ENCODE assay signal across 21 cellular contexts in the genomic region with DNA sequence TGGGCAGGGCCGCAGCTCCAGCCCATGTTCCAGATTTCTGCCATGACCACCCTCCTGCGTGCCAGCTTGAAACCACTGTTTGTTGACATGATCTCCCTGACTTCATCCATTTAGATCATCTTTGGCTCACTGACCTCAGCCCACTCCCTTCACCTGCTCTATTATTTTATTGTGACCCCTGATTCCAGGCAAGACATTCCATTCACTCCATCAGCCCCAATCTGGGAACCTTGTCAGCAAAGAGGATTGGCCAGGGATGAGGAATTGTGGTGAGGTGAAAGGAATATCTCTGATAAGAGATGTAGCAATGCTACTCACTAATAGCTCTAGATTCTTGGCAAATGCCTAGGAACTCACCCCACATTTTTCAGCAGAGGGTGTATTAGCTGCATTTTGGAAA.
"Had no signal": no experiment of that assay in that cellular context is flagged by ENCODE, and none has a peak within 500 bp of the region (broad histone marks: within the 10 kb centered on the region; RNA-seq: fewer than 3 reads in every experiment).

No MANE protein-coding gene starts in this region.

- H2AFZ ChIP-seq: parathyroid adenoma had no signal

- DNase-seq: activated B cell treated with CpG ODN at 0.5 μM for 24 hours; activated CD4-positive, alpha-beta T cell treated with anti-CD3 and anti-CD28 coated beads for 48 hours; activated CD8-positive, alpha-beta memory T cell treated with anti-CD3 and anti-CD28 coated beads, Interleukin-2, amount 50 U/mL, for 4 hours; activated CD8-positive, alpha-beta T cell treated with anti-CD3 and anti-CD28 coated beads, Interleukin-2, amount 10 ng/mL, durations not matched to agents 7 days and 5 days; activated gamma-delta T cell; activated T-cell treated with anti-CD3 and anti-CD28 coated beads, Interleukin-2, amount 50 U/mL, for 48 hours; amniotic stem cell; cerebellar nuclear complex; effector memory CD8-positive, alpha-beta T cell; head of caudate nucleus; immature natural killer cell; left colon; lower lobe of right lung; stimulated activated CD4-positive, alpha-beta T cell treated with anti-CD3 and anti-CD28 coated beads, Interleukin-2, amount 100 ng/mL, for 48 hours; stimulated activated naive B cell treated with anti-CD40 and anti-IgM and Interleukin-4, amounts not matched to agents 10 μg/mL and 1 μg/mL and 100 μg/mL, for 72 hours; thyroid gland had no signal

- H3K27me3 ChIP-seq: thyroid gland had no signal

- H3K9me3 Mint-ChIP-seq: activated B cell treated with CpG ODN at 0.5 μM for 24 hours; activated naive CD4-positive, alpha-beta T cell treated with anti-CD3 and anti-CD28 coated beads, Interleukin-2, amount 50 U/mL, for 72 hours; effector memory CD8-positive, alpha-beta T cell; immature natural killer cell; stimulated activated naive B cell treated with anti-CD40 and anti-IgM and Interleukin-4, amounts not matched to agents 10 μg/mL and 1 μg/mL and 100 μg/mL, for 72 hours had no signal

- ATAC-seq: activated CD8-positive, alpha-beta T cell treated with anti-CD3 and anti-CD28 coated beads, Interleukin-2, amount 10 ng/mL, durations not matched to agents 7 days and 5 days; activated naive CD4-positive, alpha-beta T cell treated with anti-CD3 and anti-CD28 coated beads, Interleukin-2, amount 50 U/mL, for 72 hours; effector memory CD8-positive, alpha-beta T cell; left colon; lower lobe of right lung; stimulated activated naive B cell treated with anti-CD40 and anti-IgM and Interleukin-4, amounts not matched to agents 10 μg/mL and 1 μg/mL and 100 μg/mL, for 72 hours had no signal

- H3K4me3 Mint-ChIP-seq: activated B cell treated with CpG ODN at 0.5 μM for 24 hours; activated CD8-positive, alpha-beta T cell treated with anti-CD3 and anti-CD28 coated beads, Interleukin-2, amount 10 ng/mL, durations not matched to agents 7 days and 5 days; effector memory CD8-positive, alpha-beta T cell; immature natural killer cell; stimulated activated naive B cell treated with anti-CD40 and anti-IgM and Interleukin-4, amounts not matched to agents 10 μg/mL and 1 μg/mL and 100 μg/mL, for 72 hours had no signal

- H3K4me1 Mint-ChIP-seq: immature natural killer cell had no signal

- FAIRE-seq: frontal cortex, TTC549, urothelium cell line had no signal

- H3K79me2 ChIP-seq: parathyroid adenoma had no signal

- H3K27ac Mint-ChIP-seq: activated B cell treated with CpG ODN at 0.5 μM for 24 hours; activated CD8-positive, alpha-beta T cell treated with anti-CD3 and anti-CD28 coated beads, Interleukin-2, amount 10 ng/mL, durations not matched to agents 7 days and 5 days; effector memory CD8-positive, alpha-beta T cell; stimulated activated naive B cell treated with anti-CD40 and anti-IgM and Interleukin-4, amounts not matched to agents 10 μg/mL and 1 μg/mL and 100 μg/mL, for 72 hours had no signal

- H3K27me3 Mint-ChIP-seq: activated B cell treated with CpG ODN at 0.5 μM for 24 hours had no signal

- H3K9ac ChIP-seq: parathyroid adenoma had no signal

- H3K9me3 ChIP-seq: lower lobe of right lung, thyroid gland had no signal

- H3K27ac ChIP-seq: lower lobe of right lung, parathyroid adenoma, thyroid gland had no signal

- H3K36me3 ChIP-seq: lower lobe of right lung, thyroid gland had no signal

- H3K4me3 ChIP-seq: lower lobe of right lung, thyroid gland had no signal

- H3K36me3 Mint-ChIP-seq: activated naive CD4-positive, alpha-beta T cell treated with anti-CD3 and anti-CD28 coated beads, Interleukin-2, amount 50 U/mL, for 72 hours; stimulated activated naive B cell treated with anti-CD40 and anti-IgM and Interleukin-4, amounts not matched to agents 10 μg/mL and 1 μg/mL and 100 μg/mL, for 72 hours had no signal
